Comparison of ENCODE assay signal across 9 cellular contexts in the genomic region with DNA sequence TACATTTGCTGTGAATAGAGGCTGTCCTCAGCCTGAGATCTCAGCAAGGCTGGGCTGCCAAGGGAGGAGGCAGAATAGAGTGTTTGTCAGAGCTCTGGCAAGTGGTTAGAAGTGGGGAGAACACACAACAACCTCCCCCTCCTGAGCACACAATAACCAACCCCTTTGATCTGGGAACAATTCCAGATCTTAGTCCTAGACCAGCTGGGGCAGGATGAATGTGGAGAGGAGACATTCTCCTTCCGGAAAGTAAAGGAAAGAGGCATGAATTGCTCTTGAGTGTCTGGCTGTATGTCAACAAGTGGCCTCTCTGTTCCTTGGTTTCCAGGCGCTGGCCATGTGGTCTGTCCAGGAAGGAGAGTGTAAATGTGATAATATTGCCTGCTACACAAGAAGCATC.
DNase-seq lines count a peak whose midpoint lies in the region; ATAC-seq, FAIRE-seq and TF ChIP-seq lines count a peak whose summit lies in the region.
"Had no signal": no experiment of that assay in that cellular context is flagged by ENCODE, and none has a peak within 500 bp of the region (broad histone marks: within the 10 kb centered on the region; RNA-seq: fewer than 3 reads in every experiment).

No MANE protein-coding gene starts in this region.

- no peak overlapping the region for H3K9ac ChIP-seq in GM12878 (ENCODE audit: control insufficient read depth, insufficient read depth, low read length)

- DNase-seq in DMS79 treated with DMSO at 0.1 percent for 48 hours (lab: John Stamatoyannopoulos, UW) (peak; percentile 100), GM12878 (ENCODE audit: low read depth, low spot score) (no peak), middle frontal gyrus (ENCODE audit: extremely low spot score, low spot score) (peak; percentile 32), CD1c-positive myeloid dendritic cell (ENCODE audit: extremely low spot score) (no peak), HuH-7.5 (ENCODE audit: low spot score) (no peak)
- no peak for DNase-seq in activated naive CD4-positive, alpha-beta T cell treated with anti-CD3 and anti-CD28 coated beads for 36 hours
- DNase-seq: GDM1 had no signal

- ATAC-seq in HG03520 (IDR thresholded peaks at IDR 0.05; ENCODE audit: unreplicated experiment) (peak; percentile 10), GM12878 (peak; percentile 55), GM21447 (IDR thresholded peaks at IDR 0.05; ENCODE audit: unreplicated experiment) (no peak)

- no peaks in the 10 kb centered on the region for H3K79me2 ChIP-seq in GM12878 (ENCODE audit: control insufficient read depth, insufficient read depth, low read length)

- TF ChIP-seq EP300 in GM12878 (IDR thresholded peaks at IDR 0.05; ENCODE audit: borderline replicate concordance in 1 of 2, control insufficient read depth in 1 of 2, low read depth in 2 of 2, low read length in 2 of 2), result no peak

- CTCF ChIA-PET in GM12878 (lab: Yijun Ruan, JAX), result no interaction called here
- CTCF ChIA-PET in activated naive CD4-positive, alpha-beta T cell treated with anti-CD3 and anti-CD28 coated beads for 36 hours (lab: Charles Lee), result no interaction called here

- SMC1A ChIA-PET in GM12878 (lab: Charles Lee; ENCODE audit: uncharacterized antibody, unreplicated experiment), result interaction anchor here (0.7 kb wide), 1 partner anchor 12 kb away, joined by 3 read pairs; no protein-coding TSS in a partner anchor

- H3K9me3 ChIP-seq in GM12878 (replicated peaks; ENCODE audit: control insufficient read depth, insufficient read depth, low read length), result no peaks in the 10 kb centered on the region

- no peaks in the 10 kb centered on the region for H3K4me1 ChIP-seq in GM12878 (ENCODE audit: control insufficient read depth, insufficient read depth, low read length)

- in situ Hi-C loops in GM12878 (cut with MboI), result no loop called here

- H3K4me2 ChIP-seq in GM12878 (ENCODE audit: control insufficient read depth, insufficient read depth), result no peak overlapping the region

- FAIRE-seq in GM12878 (lab: Jason Lieb, UNC), result no peak

- no peaks in the 10 kb centered on the region for H3K4me1 Mint-ChIP-seq in activated naive CD4-positive, alpha-beta T cell treated with anti-CD3 and anti-CD28 coated beads for 36 hours (ENCODE audit: low read depth)

- H3K27me3 ChIP-seq in GM12878 (replicated peaks in 1 of 2; ENCODE audit: control insufficient read depth in 2 of 2, insufficient read depth in 2 of 2, low read length in 1 of 2), result no peaks in the 10 kb centered on the region

- H3K27ac Mint-ChIP-seq in activated naive CD4-positive, alpha-beta T cell treated with anti-CD3 and anti-CD28 coated beads for 36 hours, result no peak overlapping the region

- intact Hi-C loops in GM12878 (cut with micrococcal nuclease; ENCODE audit: unreplicated experiment), result no loop called here
- intact Hi-C loops in activated naive CD4-positive, alpha-beta T cell treated with anti-CD3 and anti-CD28 coated beads for 36 hours (cut with micrococcal nuclease), result no loop called here

- no TSS peak for BruUV-seq in GM12878 (replicated peaks; lab: Mats Ljungman, UMichigan)

- WGBS in GM12878 (ENCODE audit: insufficient coverage, insufficient replicate concordance, low lambda C conversion rate, missing lambda C conversion rate), result 0% methylated on average over 2 of the region's 2 CpGs

- POLR2A ChIA-PET in GM12878 (lab: Charles Lee), result no interaction called here

- no peaks in the 10 kb centered on the region for H4K20me1 ChIP-seq in GM12878 (ENCODE audit: control insufficient read depth, insufficient read depth)

- no peak overlapping the region for H3K4me3 ChIP-seq in GM12878

- H3K27ac ChIP-seq in GM12878 (ENCODE audit: control insufficient read depth, insufficient read depth), result no peak overlapping the region

- H3K27me3 Mint-ChIP-seq in activated naive CD4-positive, alpha-beta T cell treated with anti-CD3 and anti-CD28 coated beads for 36 hours (ENCODE audit: low read depth), result peaks cover 32% of the 10 kb centered on the region

- H3K9me3 Mint-ChIP-seq in activated naive CD4-positive, alpha-beta T cell treated with anti-CD3 and anti-CD28 coated beads for 36 hours, result peaks cover 10% of the 10 kb centered on the region

- H3K4me3 Mint-ChIP-seq in activated naive CD4-positive, alpha-beta T cell treated with anti-CD3 and anti-CD28 coated beads for 36 hours, result no peak overlapping the region

- no peak for TF ChIP-seq POLR2A in GM12878 (IDR thresholded peaks at IDR 0.05; ENCODE audit: low read depth, low read length)

- H2AFZ ChIP-seq in GM12878 (ENCODE audit: control insufficient read depth, low read depth, low read length), result no peak overlapping the region

- no peaks in the 10 kb centered on the region for H3K36me3 Mint-ChIP-seq in activated naive CD4-positive, alpha-beta T cell treated with anti-CD3 and anti-CD28 coated beads for 36 hours (ENCODE audit: low read depth)

- TF ChIP-seq CTCF in GM12878 (IDR thresholded peaks at IDR 0.05 in 2 of 3, conservative IDR thresholded peaks at IDR 0.05 in 1 of 3; ENCODE audit: control insufficient read depth in 2 of 3, extremely low read depth in 1 of 3, insufficient read depth in 1 of 3, low read depth in 3 of 3, low read length in 3 of 3), result no peak

- RAD21 ChIA-PET in GM12878 (lab: Charles Lee; ENCODE audit: unreplicated experiment), result no interaction called here

- H3K36me3 ChIP-seq in GM12878 (ENCODE audit: control insufficient read depth in 2 of 2, insufficient read depth in 2 of 2, low read length in 1 of 2), result no peaks in the 10 kb centered on the region

- no peak for TF ChIP-seq RAD21 in GM12878 (IDR thresholded peaks at IDR 0.05; ENCODE audit: insufficient read depth, low read depth, low read length)

TF ChIP-seq in GM12878, 131 proteins besides CTCF, POLR2A, EP300 and RAD21:
- TF ChIP-seq ZNF622 (IDR thresholded peaks at IDR 0.05) (no peak), CBFB (IDR thresholded peaks at IDR 0.05; ENCODE audit: low read depth) (no peak), CREM (IDR thresholded peaks at IDR 0.05; ENCODE audit: low read depth) (no peak), TCF7 (IDR thresholded peaks at IDR 0.05; ENCODE audit: borderline replicate concordance) (no peak), FOXK2 (IDR thresholded peaks at IDR 0.05) (no peak), FOXM1 (IDR thresholded peaks at IDR 0.05; ENCODE audit: low read depth, low read length) (no peak), ZBED1 (IDR thresholded peaks at IDR 0.05; ENCODE audit: borderline replicate concordance) (no peak), TCF3 (IDR thresholded peaks at IDR 0.05; ENCODE audit: borderline replicate concordance, insufficient read depth, low read depth, low read length) (no peak), SPI1 (IDR thresholded peaks at IDR 0.05; ENCODE audit: borderline replicate concordance, insufficient read depth, low read depth, low read length) (no peak), ZNF217 (IDR thresholded peaks at IDR 0.05) (no peak)
- TF ChIP-seq, protein P1, sequence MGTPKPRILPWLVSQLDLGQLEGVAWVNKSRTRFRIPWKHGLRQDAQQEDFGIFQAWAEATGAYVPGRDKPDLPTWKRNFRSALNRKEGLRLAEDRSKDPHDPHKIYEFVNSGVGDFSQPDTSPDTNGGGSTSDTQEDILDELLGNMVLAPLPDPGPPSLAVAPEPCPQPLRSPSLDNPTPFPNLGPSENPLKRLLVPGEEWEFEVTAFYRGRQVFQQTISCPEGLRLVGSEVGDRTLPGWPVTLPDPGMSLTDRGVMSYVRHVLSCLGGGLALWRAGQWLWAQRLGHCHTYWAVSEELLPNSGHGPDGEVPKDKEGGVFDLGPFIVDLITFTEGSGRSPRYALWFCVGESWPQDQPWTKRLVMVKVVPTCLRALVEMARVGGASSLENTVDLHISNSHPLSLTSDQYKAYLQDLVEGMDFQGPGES (IDR thresholded peaks at IDR 0.05), result no peak
- TF ChIP-seq, protein P2, sequence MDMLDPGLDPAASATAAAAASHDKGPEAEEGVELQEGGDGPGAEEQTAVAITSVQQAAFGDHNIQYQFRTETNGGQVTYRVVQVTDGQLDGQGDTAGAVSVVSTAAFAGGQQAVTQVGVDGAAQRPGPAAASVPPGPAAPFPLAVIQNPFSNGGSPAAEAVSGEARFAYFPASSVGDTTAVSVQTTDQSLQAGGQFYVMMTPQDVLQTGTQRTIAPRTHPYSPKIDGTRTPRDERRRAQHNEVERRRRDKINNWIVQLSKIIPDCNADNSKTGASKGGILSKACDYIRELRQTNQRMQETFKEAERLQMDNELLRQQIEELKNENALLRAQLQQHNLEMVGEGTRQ (IDR thresholded peaks at IDR 0.05; ENCODE audit: borderline replicate concordance, low read depth, low read length), result no peak

Comparison
In these comparisons a context has a peak if more than half of its experiments do, and no peak if none do; other contexts are left out.
1. DNase-seq: peak in DMS79 treated with DMSO at 0.1 percent for 48 hours (single experiment) and middle frontal gyrus (single experiment); none in GM12878 (single experiment), activated naive CD4-positive, alpha-beta T cell treated with anti-CD3 and anti-CD28 coated beads for 36 hours (single experiment), CD1c-positive myeloid dendritic cell (single experiment) and HuH-7.5 (single experiment).